ENCODE assay signal across 15 cellular contexts in the genomic region with DNA sequence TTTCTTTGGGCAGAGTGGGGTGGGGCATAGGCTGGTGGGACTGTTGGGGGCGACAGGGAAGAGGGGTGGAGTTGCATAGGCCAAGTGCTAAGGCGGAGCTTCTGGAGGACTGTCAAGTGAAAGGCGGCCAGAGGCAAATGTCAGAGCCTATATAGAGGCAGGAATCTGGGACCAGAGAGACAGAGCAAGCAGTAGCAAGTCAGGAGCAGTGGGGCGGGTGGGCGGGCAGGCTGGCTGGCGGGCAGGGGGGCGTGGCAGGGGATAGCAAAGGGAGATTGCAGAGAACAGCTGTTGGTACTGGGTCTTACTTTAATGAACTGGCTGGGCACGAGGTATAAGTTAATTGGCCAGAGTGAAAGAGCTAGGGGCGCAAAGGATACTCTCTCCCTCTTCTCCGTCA.
A peak's percentile ranks its signal among the peaks of the same experiment; 100 is the strongest.
DNase-seq lines count a peak whose midpoint lies in the region; ATAC-seq and TF ChIP-seq lines count a peak whose summit lies in the region.
"Had no signal": no experiment of that assay in that cellular context is flagged by ENCODE, and none has a peak within 500 bp of the region (broad histone marks: within the 10 kb centered on the region; RNA-seq: fewer than 3 reads in every experiment).

No MANE protein-coding gene starts in this region.

- H3K4me1 ChIP-seq in SJCRH30 = peaks cover 10% of the 10 kb centered on the region
- H3K4me1 ChIP-seq: Caco-2 had no signal

- H3K27me3 ChIP-seq in SJCRH30 = no peaks in the 10 kb centered on the region

- DNase-seq in DMS 273 (lab: John Stamatoyannopoulos, UW; ENCODE audit: unreplicated experiment) (peak; percentile 16), DMS 273 treated with DMSO at 0.1 percent for 48 hours (lab: John Stamatoyannopoulos, UW) (no peak), ELF-1 (ENCODE audit: low read depth, low spot score) (peak; percentile 12), SJCRH30 (peak; percentile 72 to 74), left kidney (ENCODE audit: low read depth, low spot score) (peak; percentile 7), chondrocyte (ENCODE audit: low spot score) (no peak)
- DNase-seq in naive thymus-derived CD8-positive, alpha-beta T cell = no peak
- DNase-seq: Caco-2; CD8-positive, alpha-beta memory T cell; GOT3; HCEC 1CT had no signal

- no peak overlapping the region for H3K4me3 ChIP-seq in SJCRH30
- H3K4me3 ChIP-seq: GM12878 had no signal

- no peak for ATAC-seq in naive thymus-derived CD8-positive, alpha-beta T cell
- ATAC-seq: GM12878 had no signal

- no peaks in the 10 kb centered on the region for H3K36me3 Mint-ChIP-seq in naive thymus-derived CD8-positive, alpha-beta T cell
- no peaks in the 10 kb centered on the region for H3K36me3 Mint-ChIP-seq in chondrocyte (ENCODE audit: low read depth)
- H3K36me3 Mint-ChIP-seq: CD14-positive monocyte; CD8-positive, alpha-beta memory T cell had no signal

- no peak overlapping the region for H3K4me3 Mint-ChIP-seq in naive thymus-derived CD8-positive, alpha-beta T cell
- no peak overlapping the region for H3K4me3 Mint-ChIP-seq in chondrocyte (ENCODE audit: unreplicated experiment)
- H3K4me3 Mint-ChIP-seq: CD14-positive monocyte; CD8-positive, alpha-beta memory T cell had no signal

- H3K9me3 Mint-ChIP-seq in naive thymus-derived CD8-positive, alpha-beta T cell = no peaks in the 10 kb centered on the region
- no peaks in the 10 kb centered on the region for H3K9me3 Mint-ChIP-seq in chondrocyte (ENCODE audit: low read depth)
- H3K9me3 Mint-ChIP-seq: CD8-positive, alpha-beta memory T cell had no signal

- no peak overlapping the region; the same call in 1 of the 2 replicates for H3K27ac ChIP-seq in SJCRH30
- H3K27ac ChIP-seq: 22Rv1, HL-60 had no signal

- no peaks in the 10 kb centered on the region for H3K36me3 ChIP-seq in SJCRH30

- POLR2A ChIA-PET in naive thymus-derived CD8-positive, alpha-beta T cell (lab: Charles Lee) = no interaction called here

- H3K9me3 ChIP-seq in SJCRH30 (replicated peaks) = no peaks in the 10 kb centered on the region
- H3K9me3 ChIP-seq: Caco-2 had no signal

- H3K27ac Mint-ChIP-seq in naive thymus-derived CD8-positive, alpha-beta T cell = no peak overlapping the region
- H3K27ac Mint-ChIP-seq in chondrocyte (ENCODE audit: unreplicated experiment) = no peak overlapping the region
- H3K27ac Mint-ChIP-seq: CD8-positive, alpha-beta memory T cell had no signal

- H3K4me1 Mint-ChIP-seq in naive thymus-derived CD8-positive, alpha-beta T cell = no peaks in the 10 kb centered on the region
- H3K4me1 Mint-ChIP-seq in chondrocyte (ENCODE audit: low read depth) = no peaks in the 10 kb centered on the region
- H3K4me1 Mint-ChIP-seq: CD14-positive monocyte; CD8-positive, alpha-beta memory T cell had no signal

- peaks cover 3 to 15% (median 3%) of the 10 kb centered on the region in 5 donors for H3K27me3 Mint-ChIP-seq in naive thymus-derived CD8-positive, alpha-beta T cell
- H3K27me3 Mint-ChIP-seq in chondrocyte (ENCODE audit: low read depth) = peaks cover 61% of the 10 kb centered on the region

- TF ChIP-seq CTCF in chondrocyte (IDR thresholded peaks at IDR 0.05) = no peak

Comparison
In these comparisons a context has a peak if more than half of its experiments do, and no peak if none do; other contexts are left out.
1. DNase-seq: peak in DMS 273 (single experiment), ELF-1 (single experiment), SJCRH30 (2 of 2) and left kidney (single experiment); none in DMS 273 treated with DMSO at 0.1 percent for 48 hours (single experiment), naive thymus-derived CD8-positive, alpha-beta T cell (0 of 10) and chondrocyte (single experiment).